ENCODE assay signal across 21 cellular contexts in genomic region chr4:24168658-24169057, GRCh38.
A peak's percentile ranks its signal among the peaks of the same experiment; 100 is the strongest.
DNase-seq lines count a peak whose midpoint lies in the region; ATAC-seq, FAIRE-seq and TF ChIP-seq lines count a peak whose summit lies in the region.
"Had no signal": no experiment of that assay in that cellular context is flagged by ENCODE, and none has a peak within 500 bp of the region (broad histone marks: within the 10 kb centered on the region; RNA-seq: fewer than 3 reads in every experiment).

No MANE protein-coding gene starts in this region.

- CTCF ChIA-PET in A549 (lab: Yijun Ruan, JAX): no interaction called here
- CTCF ChIA-PET in IMR-90 (lab: Yijun Ruan, JAX): no interaction called here
- CTCF ChIA-PET in K562 (lab: Yijun Ruan, JAX; ENCODE audit: low intra/inter-chr PET ratio): no interaction called here

- H3K9me3 ChIP-seq in A549 (no peaks in the 10 kb centered on the region), IMR-90 (ENCODE audit: control insufficient read depth, insufficient read depth, low read length) (no peaks in the 10 kb centered on the region), K562 (replicated peaks; ENCODE audit: control insufficient read depth, insufficient read depth, low read depth, low read length) (no peaks in the 10 kb centered on the region)
- H3K9me3 ChIP-seq: BLaER1 treated with 17β-estradiol and CSF1 and Interleukin-3, amounts not matched to agents 10 nM and 100 nM; Caco-2 had no signal

- POLR2A ChIA-PET in A549 (lab: Yijun Ruan, JAX): no interaction called here
- POLR2A ChIA-PET in IMR-90 (lab: Charles Lee; ENCODE audit: unreplicated experiment): no interaction called here
- POLR2A ChIA-PET in K562 (lab: Yijun Ruan, JAX): no interaction called here

- 4% methylated on average over 2 of the region's 2 CpGs for WGBS in A549 (ENCODE audit: missing lambda C conversion rate)
- no CpG with 5 or more reads among the region's 2 CpGs for WGBS in IMR-90 (ENCODE audit: extremely low coverage in 2 of 2, insufficient read length in 1 of 2), 2 experiments
- 0% methylated on average over 2 of the region's 2 CpGs for WGBS in K562 (ENCODE audit: insufficient coverage, low coverage, missing lambda C conversion rate)

- H3K79me1 ChIP-seq in IMR-90 (ENCODE audit: low read depth in 1 of 2, low read length in 2 of 2): no peaks in the 10 kb centered on the region

- in situ Hi-C loops in IMR-90 (cut with MboI; ENCODE audit: low sequenced_read_pairs): no loop called here
- in situ Hi-C loops in K562 (cut with MboI): no loop called here

- no peak overlapping the region for H3K14ac ChIP-seq in IMR-90 (replicated peaks; ENCODE audit: low read depth, low read length)

- no peak overlapping the region for H2BK15ac ChIP-seq in IMR-90 (ENCODE audit: low read depth, low read length)

- H2BK20ac ChIP-seq in IMR-90 (ENCODE audit: low read depth, low read length): no peak overlapping the region

- no peak for TF ChIP-seq POLR2A in A549 (IDR thresholded peaks at IDR 0.05; ENCODE audit: low read length)
- no peak for TF ChIP-seq POLR2A in IMR-90 (IDR thresholded peaks at IDR 0.05; ENCODE audit: low read depth, low read length)
- no peak for TF ChIP-seq POLR2A in K562 (conservative IDR thresholded peaks at IDR 0.05)

- no peak overlapping the region for H3K18ac ChIP-seq in IMR-90 (ENCODE audit: low read depth, low read length)

- no peaks in the 10 kb centered on the region for H3K9me1 ChIP-seq in IMR-90 (ENCODE audit: insufficient read depth, low read length)
- no peaks in the 10 kb centered on the region for H3K9me1 ChIP-seq in K562 (ENCODE audit: control insufficient read depth, insufficient read depth, low read length)

- no peak overlapping the region for H3K23ac ChIP-seq in IMR-90 (ENCODE audit: low read depth, low read length)

- FAIRE-seq in A549 (lab: Jason Lieb, UNC) (no peak), K562 (lab: Jason Lieb, UNC) (no peak)
- FAIRE-seq: A204.1, D721Med, G401.6, GM12891, GM19239 had no signal

- no peak for DNase-seq in A549 (ENCODE audit: low read depth in 1 of 2, low spot score in 1 of 2)
- no peak for DNase-seq in IMR-90
- no peak for DNase-seq in K562 (ENCODE audit: extremely low read depth in 1 of 4, low spot score in 3 of 4)
- DNase-seq in NCI-H446 (lab: John Stamatoyannopoulos, UW): no peak
- DNase-seq: 8988T; AML-193; Caco-2; Calu3; CD4-positive, alpha-beta T cell; CD8-positive, alpha-beta T cell; DMS79 treated with DMSO at 0.1 percent for 48 hours; GF-D8 had no signal

- no peak overlapping the region for H3K4me2 ChIP-seq in A549
- no peak overlapping the region for H3K4me2 ChIP-seq in IMR-90 (ENCODE audit: low read depth, low read length)
- no peak overlapping the region for H3K4me2 ChIP-seq in K562 (ENCODE audit: insufficient read depth, low read length)
- H3K4me2 ChIP-seq: BLaER1 treated with 17β-estradiol and CSF1 and Interleukin-3, amounts not matched to agents 10 nM and 100 nM had no signal

- H3K4me1 ChIP-seq in A549 (no peaks in the 10 kb centered on the region), IMR-90 (ENCODE audit: control insufficient read depth, insufficient read depth, low read length) (no peaks in the 10 kb centered on the region), K562 (replicated peaks in 1 of 2; ENCODE audit: control insufficient read depth in 2 of 2, insufficient read depth in 2 of 2, low read length in 2 of 2) (no peaks in the 10 kb centered on the region)
- H3K4me1 ChIP-seq: BLaER1 treated with 17β-estradiol and CSF1 and Interleukin-3, amounts not matched to agents 10 nM and 100 nM; Caco-2 had no signal

- H3K27ac ChIP-seq in A549 (no peak overlapping the region), IMR-90 (ENCODE audit: insufficient read depth, low read length) (no peak overlapping the region), K562 (ENCODE audit: extremely low read depth, low read depth, low read length) (no peak overlapping the region)
- H3K27ac ChIP-seq: BLaER1 treated with 17β-estradiol and CSF1 and Interleukin-3, amounts not matched to agents 10 nM and 100 nM; C4-2B had no signal

- H4K8ac ChIP-seq in IMR-90 (ENCODE audit: low read depth in 2 of 2, low read length in 2 of 2): no peak overlapping the region

- no peak overlapping the region for H3K4ac ChIP-seq in IMR-90 (ENCODE audit: low read depth, low read length)

- H4K20me1 ChIP-seq in IMR-90 (ENCODE audit: insufficient read depth, low read length) (no peaks in the 10 kb centered on the region), K562 (replicated peaks; ENCODE audit: control insufficient read depth, insufficient read depth, low read length) (no peaks in the 10 kb centered on the region)
- H4K20me1 ChIP-seq: BLaER1 treated with 17β-estradiol and CSF1 and Interleukin-3, amounts not matched to agents 10 nM and 100 nM had no signal

- no peak overlapping the region for H3K9ac ChIP-seq in IMR-90 (ENCODE audit: low read depth, low read length)
- H3K9ac ChIP-seq in K562 (ENCODE audit: insufficient read depth in 1 of 2, low read depth in 2 of 2, low read length in 2 of 2): no peak overlapping the region
- H3K9ac ChIP-seq: BLaER1 treated with 17β-estradiol and CSF1 and Interleukin-3, amounts not matched to agents 10 nM and 100 nM had no signal

- no peak overlapping the region for H3K4me3 ChIP-seq in A549
- no peak overlapping the region for H3K4me3 ChIP-seq in IMR-90 (ENCODE audit: insufficient read depth, low read depth, low read length)
- no peak overlapping the region for H3K4me3 ChIP-seq in K562
- H3K4me3 ChIP-seq: BLaER1 treated with 17β-estradiol and CSF1 and Interleukin-3, amounts not matched to agents 10 nM and 100 nM had no signal

- ATAC-seq in A549: no peak
- ATAC-seq in IMR-90 (ENCODE audit: low read depth): no peak
- no peak for ATAC-seq in K562
- ATAC-seq in GM21360 (IDR thresholded peaks at IDR 0.05; ENCODE audit: unreplicated experiment): no peak
- no peak for ATAC-seq in HG03354 (IDR thresholded peaks at IDR 0.05; ENCODE audit: poor library complexity, severe bottlenecking, unreplicated experiment)
- ATAC-seq: CD8-positive, alpha-beta T cell had no signal

- no peak for TF ChIP-seq RAD21 in A549 (conservative IDR thresholded peaks at IDR 0.05 in 1 of 2, IDR thresholded peaks at IDR 0.05 in 1 of 2)
- TF ChIP-seq RAD21 in IMR-90 (IDR thresholded peaks at IDR 0.05; ENCODE audit: low read length): no peak
- TF ChIP-seq RAD21 in K562 (CRISPR knock-in tag; conservative IDR thresholded peaks at IDR 0.05 in 1 of 2, IDR thresholded peaks at IDR 0.05 in 1 of 2): no peak

- no TSS peak for BruUV-seq in IMR-90 (replicated peaks; lab: Mats Ljungman, UMichigan)
- no TSS peak for BruUV-seq in K562 (replicated peaks; lab: Mats Ljungman, UMichigan)

- H2AK5ac ChIP-seq in IMR-90 (ENCODE audit: low read depth, low read length): no peak overlapping the region

- dilution Hi-C loops in IMR-90 (cut with HindIII; ENCODE audit: low sequenced_read_pairs, unreplicated experiment): no loop called here

- H3K36me3 ChIP-seq in IMR-90 (ENCODE audit: control insufficient read depth, insufficient read depth, low read length) (no peaks in the 10 kb centered on the region), K562 (ENCODE audit: control insufficient read depth, insufficient read depth, low read length) (no peaks in the 10 kb centered on the region)
- H3K36me3 ChIP-seq: BLaER1 treated with 17β-estradiol and CSF1 and Interleukin-3, amounts not matched to agents 10 nM and 100 nM had no signal

- intact Hi-C loops in IMR-90 (cut with micrococcal nuclease) (no loop called here), K562 (cut with micrococcal nuclease) (no loop called here)

- TF ChIP-seq CTCF in A549 (IDR thresholded peaks at IDR 0.05) (no peak), IMR-90 (conservative IDR thresholded peaks at IDR 0.05; ENCODE audit: low read depth, low read length) (no peak), K562 (IDR thresholded peaks at IDR 0.05 in 2 of 3, conservative IDR thresholded peaks at IDR 0.05 in 1 of 3; ENCODE audit: insufficient read depth in 2 of 3, low read depth in 1 of 3, low read length in 3 of 3) (no peak)

- no peak overlapping the region for H2AFZ ChIP-seq in IMR-90 (replicated peaks; ENCODE audit: low read length, poor library complexity)
- H2AFZ ChIP-seq in K562 (ENCODE audit: low read depth, low read length): no peak overlapping the region

- H3K79me2 ChIP-seq in K562 (ENCODE audit: control insufficient read depth, insufficient read depth, low read length): no peaks in the 10 kb centered on the region

- no peak overlapping the region for H3K56ac ChIP-seq in IMR-90 (ENCODE audit: extremely low read depth, insufficient read depth, low read length)

- H3K27me3 ChIP-seq in IMR-90 (ENCODE audit: control insufficient read depth, insufficient read depth, low read length): no peaks in the 10 kb centered on the region; the same call in 1 of the 2 replicates
- no peaks in the 10 kb centered on the region for H3K27me3 ChIP-seq in K562 (ENCODE audit: control insufficient read depth in 2 of 2, insufficient read depth in 2 of 2, low read length in 2 of 2)
- H3K27me3 ChIP-seq: BLaER1 treated with 17β-estradiol and CSF1 and Interleukin-3, amounts not matched to agents 10 nM and 100 nM had no signal

- no peak overlapping the region for H2AK9ac ChIP-seq in IMR-90 (replicated peaks; ENCODE audit: low read depth, low read length, poor library complexity)

- no peak overlapping the region for H4K91ac ChIP-seq in IMR-90 (ENCODE audit: insufficient read depth, low read depth, low read length)

- no peak for TF ChIP-seq EP300 in A549 (IDR thresholded peaks at IDR 0.05)
- no peak for TF ChIP-seq EP300 in K562 (IDR thresholded peaks at IDR 0.05; ENCODE audit: low read length)

- no peak overlapping the region for H2BK120ac ChIP-seq in IMR-90 (ENCODE audit: low read depth, low read length)

- no peak overlapping the region for H4K5ac ChIP-seq in IMR-90 (ENCODE audit: low read depth, low read length)

- no peak overlapping the region for H2BK5ac ChIP-seq in IMR-90 (ENCODE audit: low read depth, low read length, poor library complexity, severe bottlenecking)

TF ChIP-seq in IMR-90, 13 proteins besides CTCF, POLR2A, EP300 and RAD21:
- peak; percentile 93 for TF ChIP-seq MAFK (IDR thresholded peaks at IDR 0.05; ENCODE audit: low read depth, low read length)
- TF ChIP-seq RCOR1 (IDR thresholded peaks at IDR 0.05; ENCODE audit: insufficient replicate concordance, low read length): no peak

Comparison
In these comparisons a context has a peak if more than half of its experiments do, and no peak if none do; other contexts are left out.
1. Of the 35 proteins assayed by ChIP-seq in both K562 and A549: peak only in K562: none; only in A549: none; in both: MAFK; in neither: 34.